Comparison of ENCODE assay signal across 21 cellular contexts in genomic region chr2:104901037-104901851, GRCh38. TPM values are rescaled to one million over a fixed set of nuclear protein-coding genes. Genes with fewer than 3 reads are reported as not detected.
A peak's percentile ranks its signal among the peaks of the same experiment; 100 is the strongest.
DNase-seq lines count a peak whose midpoint lies in the region; ATAC-seq and TF ChIP-seq lines count a peak whose summit lies in the region.
"Had no signal": no experiment of that assay in that cellular context is flagged by ENCODE, and none has a peak within 500 bp of the region (broad histone marks: within the 10 kb centered on the region; RNA-seq: fewer than 3 reads in every experiment).

No MANE protein-coding gene starts in this region.

- DNase-seq in COR-L47 (lab: John Stamatoyannopoulos, UW) (peak; percentile 28), NCI-H1417 (lab: John Stamatoyannopoulos, UW) (peak in 2 of 3 experiments; percentile 85 to 97), body of pancreas (peak; percentile 39 to 68 (median 58)), mesendoderm (peak; percentile 17), cerebellar cortex (ENCODE audit: low spot score) (no peak), epidermal melanocyte (ENCODE audit: insufficient read length, low spot score) (no peak), NCI-H2171 (lab: John Stamatoyannopoulos, UW) (no peak)
- DNase-seq: activated CD4-positive, alpha-beta T cell treated with anti-CD3 and anti-CD28 coated beads for 48 hours; activated effector memory CD4-positive, alpha-beta T cell treated with Interleukin-2 at 50 U/mL for 16 hours; dermis blood vessel endothelial cell; DND-41; GM23248; RPMI8226; stimulated activated naive B cell treated with anti-CD40 and anti-IgM and Interleukin-4, amounts not matched to agents 10 μg/mL and 1 μg/mL and 100 μg/mL, for 72 hours; tibial artery had no signal

- H2BK120ac ChIP-seq in mesendoderm (ENCODE audit: low read depth, low read length), result no peak overlapping the region

- intact Hi-C loops in body of pancreas (cut with DNase I), result no loop called here

- no peak overlapping the region for H2BK5ac ChIP-seq in mesendoderm (ENCODE audit: low read length)

- no peak overlapping the region for H4K8ac ChIP-seq in mesendoderm (ENCODE audit: low read depth, low read length)

- H3K4me2 ChIP-seq in mesendoderm (ENCODE audit: low read length), result no peak overlapping the region

- H3K9ac ChIP-seq in mesendoderm (ENCODE audit: low read length), result no peak overlapping the region
- H3K9ac ChIP-seq: GM23248 had no signal

- no peaks in the 10 kb centered on the region for H3K79me1 ChIP-seq in mesendoderm (ENCODE audit: low read length)

- no peak overlapping the region for H3K56ac ChIP-seq in mesendoderm (ENCODE audit: low read length)

- peak in 2 of 3 donors; percentile 20 to 29 for TF ChIP-seq POLR2A in body of pancreas (IDR thresholded peaks at IDR 0.05)

- no peak overlapping the region for H2BK15ac ChIP-seq in mesendoderm (replicated peaks; ENCODE audit: low read depth)

- H3K4ac ChIP-seq in mesendoderm (ENCODE audit: low read depth, low read length), result no peak overlapping the region

- H3K27me3 ChIP-seq in body of pancreas, result no peaks in the 10 kb centered on the region
- no peaks in the 10 kb centered on the region for H3K27me3 ChIP-seq in mesendoderm (ENCODE audit: insufficient read depth, low read length, poor library complexity)
- H3K27me3 ChIP-seq: right atrium auricular region had no signal

- H3K23ac ChIP-seq in mesendoderm (ENCODE audit: low read length), result no peak overlapping the region

- TF ChIP-seq CTCF in body of pancreas (IDR thresholded peaks at IDR 0.05), result peak in 2 of 7 experiments; percentile 10 to 14

- H3K4me1 ChIP-seq in body of pancreas, result peaks cover 9% of the 10 kb centered on the region
- no peaks in the 10 kb centered on the region for H3K4me1 ChIP-seq in mesendoderm (ENCODE audit: control insufficient read depth, low read depth, low read length)
- H3K4me1 ChIP-seq: right atrium auricular region, tibial artery had no signal

- no peak overlapping the region for H4K5ac ChIP-seq in mesendoderm (ENCODE audit: low read length)

- 15 to 21% methylated on average over 14 of the region's 14 CpGs for WGBS in body of pancreas, 2 donors
- no CpG with 5 or more reads among the region's 14 CpGs for WGBS in mesendoderm (ENCODE audit: extremely low coverage, insufficient coverage, low lambda C conversion rate)

- no peak overlapping the region for H2AK5ac ChIP-seq in mesendoderm (ENCODE audit: low read length)

- ATAC-seq in body of pancreas (peak; percentile 80), GM21447 (IDR thresholded peaks at IDR 0.05; ENCODE audit: unreplicated experiment) (no peak)
- ATAC-seq: esophagus mucosa; stimulated activated naive B cell treated with anti-CD40 and anti-IgM and Interleukin-4, amounts not matched to agents 10 μg/mL and 1 μg/mL and 100 μg/mL, for 72 hours had no signal

- H3K9me3 ChIP-seq in body of pancreas, result no peaks in the 10 kb centered on the region
- H3K9me3 ChIP-seq: right atrium auricular region, tibial artery had no signal

- H3K79me2 ChIP-seq in mesendoderm (ENCODE audit: control insufficient read depth, insufficient read depth, low read length), result no peaks in the 10 kb centered on the region

- H3K4me3 ChIP-seq in body of pancreas (no peak overlapping the region), mesendoderm (ENCODE audit: low read length) (no peak overlapping the region)
- H3K4me3 ChIP-seq: GM23248, right atrium auricular region, tibial artery had no signal

- H3K18ac ChIP-seq in mesendoderm (ENCODE audit: low read length), result no peak overlapping the region

- H3K27ac ChIP-seq in body of pancreas, result peak overlapping the region in 2 of 4 donors; percentile 12 to 68
- H3K27ac ChIP-seq in mesendoderm (ENCODE audit: low read depth, low read length), result no peak overlapping the region
- H3K27ac ChIP-seq: C4-2B, GM23248, right atrium auricular region, tibial artery had no signal

- H3K36me3 ChIP-seq in body of pancreas (replicated peaks in 1 of 2; ENCODE audit: insufficient read depth in 1 of 2, low read depth in 2 of 2) (no peaks in the 10 kb centered on the region), mesendoderm (ENCODE audit: control insufficient read depth, insufficient read depth, low read length) (no peaks in the 10 kb centered on the region)
- H3K36me3 ChIP-seq: right atrium auricular region, tibial artery had no signal

RNA-seq across cellular contexts. Expression of gene POU3F3, which starts 47.3 kb away (rescaled TPM):
- total RNA-seq in body of pancreas, result not detected
- polyA plus RNA-seq in mesendoderm (2013, experiment 1 of 2), result 0.06 TPM
- polyA plus RNA-seq in mesendoderm (2013, experiment 2 of 2), result 0.06 TPM
- total RNA-seq: A673, bronchial epithelial cell, esophagus mucosa, GM23248 had no signal
- polyA plus RNA-seq: GM23248 had no signal

Comparison
In these comparisons a context has a peak if more than half of its experiments do, and no peak if none do; other contexts are left out.
1. DNase-seq: peak in COR-L47 (single experiment), NCI-H1417 (2 of 3), body of pancreas (4 of 4) and mesendoderm (single experiment); none in cerebellar cortex (single experiment), epidermal melanocyte (single experiment) and NCI-H2171 (single experiment).